Comparison of ENCODE assay signal across 1 cellular context in the genomic region with DNA sequence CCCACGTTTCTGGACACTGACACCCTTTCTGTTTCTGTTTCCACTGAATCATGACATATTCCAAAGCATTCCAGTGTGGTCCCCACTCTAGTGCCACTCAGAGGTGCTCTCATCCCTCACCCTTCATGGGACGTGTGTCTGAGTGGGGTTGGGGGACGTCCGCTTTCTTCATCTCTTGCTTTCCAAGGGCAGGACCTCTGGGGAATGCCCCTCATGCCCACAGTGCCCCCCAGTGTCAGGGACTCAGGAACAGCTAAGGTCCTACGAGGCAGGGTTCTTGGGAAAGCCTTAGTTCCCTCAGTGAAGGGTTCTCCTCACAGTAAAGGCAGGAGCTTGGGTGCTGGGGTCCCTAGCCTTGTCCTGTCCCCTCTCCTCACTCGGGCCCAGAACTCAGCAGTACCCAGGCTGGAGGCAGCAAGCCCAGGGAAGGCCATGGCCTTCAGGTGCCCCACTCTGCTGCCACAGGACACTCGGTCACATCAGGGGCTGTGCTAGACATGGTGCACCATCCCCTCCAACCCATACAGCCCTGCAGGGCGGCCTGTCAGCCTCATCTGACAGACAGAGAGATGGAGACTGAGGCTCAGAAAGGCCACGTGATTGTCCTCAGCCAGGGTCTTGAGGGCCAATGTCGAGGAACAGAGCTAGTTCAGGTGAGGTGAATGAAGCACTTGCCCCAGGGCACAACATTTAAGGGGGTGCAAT.
TF ChIP-seq lines count a peak whose summit lies in the region.

No MANE protein-coding gene starts in this region.

TF ChIP-seq in H1, 55 proteins besides CTCF, POLR2A, EP300 and RAD21:
- TF ChIP-seq E2F6 (IDR thresholded peaks at IDR 0.05) (no peak), SP2 (IDR thresholded peaks at IDR 0.05; ENCODE audit: low read length) (no peak), MAFK (IDR thresholded peaks at IDR 0.05; ENCODE audit: low read depth, low read length) (no peak), FOSL1 (IDR thresholded peaks at IDR 0.05; ENCODE audit: insufficient read depth, low read depth, low read length) (no peak), JUND (IDR thresholded peaks at IDR 0.05; ENCODE audit: low read length) (no peak), KDM1A (IDR thresholded peaks at IDR 0.05; ENCODE audit: borderline replicate concordance, low read length) (no peak), BACH1 (IDR thresholded peaks at IDR 0.05; ENCODE audit: low read length) (no peak), SAP30 (IDR thresholded peaks at IDR 0.05; ENCODE audit: insufficient read depth, insufficient replicate concordance, low read length) (no peak), CREB1 (IDR thresholded peaks at IDR 0.05) (no peak), SIN3A (conservative IDR thresholded peaks at IDR 0.05 in 1 of 2, IDR thresholded peaks at IDR 0.05 in 1 of 2; ENCODE audit: low read depth in 1 of 2, low read length in 2 of 2) (no peak), POU5F1 (IDR thresholded peaks at IDR 0.05; ENCODE audit: low read depth, low read length) (no peak), JUN (IDR thresholded peaks at IDR 0.05; ENCODE audit: low read depth, low read length) (no peak), RNF2 (IDR thresholded peaks at IDR 0.05; ENCODE audit: borderline replicate concordance, low read depth, low read length, missing control alignments, poor library complexity, severe bottlenecking) (no peak), CEBPB (IDR thresholded peaks at IDR 0.05; ENCODE audit: low read depth, low read length) (no peak)
